8 cellular contexts compared by ENCODE assay signal in genomic region chr17:68437979-68438877, GRCh38. TPM values are rescaled to one million over a fixed set of nuclear protein-coding genes. Genes with fewer than 3 reads are reported as not detected.
A peak's percentile ranks its signal among the peaks of the same experiment; 100 is the strongest.
DNase-seq lines count a peak whose midpoint lies in the region; ATAC-seq, FAIRE-seq and TF ChIP-seq lines count a peak whose summit lies in the region.

No MANE protein-coding gene starts in this region.

- no peaks in the 10 kb centered on the region for H3K9me3 Mint-ChIP-seq in activated CD8-positive, alpha-beta memory T cell treated with anti-CD3 and anti-CD28 coated beads, Interleukin-2, amount 10 ng/mL, durations not matched to agents 7 days and 5 days (ENCODE audit: low read depth)
- H3K9me3 Mint-ChIP-seq in stimulated activated naive B cell treated with anti-CD40 and anti-IgM and Interleukin-4, amounts not matched to agents 10 μg/mL and 1 μg/mL and 100 μg/mL, for 72 hours: no peaks in the 10 kb centered on the region

- ATAC-seq in activated CD8-positive, alpha-beta memory T cell treated with anti-CD3 and anti-CD28 coated beads, Interleukin-2, amount 10 ng/mL, durations not matched to agents 7 days and 5 days: peak; percentile 84
- peak; percentile 56 to 79 (median 64) for ATAC-seq in heart left ventricle
- ATAC-seq in stimulated activated naive B cell treated with anti-CD40 and anti-IgM and Interleukin-4, amounts not matched to agents 10 μg/mL and 1 μg/mL and 100 μg/mL, for 72 hours (replicated peaks): peak; percentile 62 to 68

- peak; percentile 31 for DNase-seq in DMS153 (lab: John Stamatoyannopoulos, UW)
- peak; percentile 61 for DNase-seq in GM20000 (ENCODE audit: low spot score)
- DNase-seq in HT1080 (ENCODE audit: low read depth): peak; percentile 45
- peak; percentile 85 for DNase-seq in activated CD8-positive, alpha-beta memory T cell treated with anti-CD3 and anti-CD28 coated beads, Interleukin-2, amount 10 ng/mL, durations not matched to agents 7 days and 5 days
- DNase-seq in heart left ventricle: peak in 4 of 5 donors; percentile 39 to 74 (median 56)
- DNase-seq in stimulated activated naive B cell treated with anti-CD40 and anti-IgM and Interleukin-4, amounts not matched to agents 10 μg/mL and 1 μg/mL and 100 μg/mL, for 72 hours: no peak
- no peak for DNase-seq in NCI-H2171 treated with DMSO at 0.1 percent for 48 hours (lab: John Stamatoyannopoulos, UW)
- no peak for DNase-seq in HTR-8/SVneo (ENCODE audit: insufficient read length, low spot score)

- peak overlapping the region; percentile 21 to 86 (median 70) for H3K27ac ChIP-seq in heart left ventricle

- intact Hi-C loops in heart left ventricle (cut with DNase I): loop anchor here in 8 of 10 donors (2.0 to 10.0 kb wide), 5 partner anchors 41 to 263 kb away; no protein-coding TSS in a partner anchor

- TF ChIP-seq POLR2A in heart left ventricle (IDR thresholded peaks at IDR 0.05): no peak

- peak overlapping the region in 1 of 12 donors; percentile 29 for H3K4me3 ChIP-seq in heart left ventricle

- TF ChIP-seq CTCF in GM20000 (IDR thresholded peaks at IDR 0.05; ENCODE audit: extremely low read depth, missing control alignments) (no peak), heart left ventricle (IDR thresholded peaks at IDR 0.05) (no peak)

- H3K27me3 Mint-ChIP-seq in activated CD8-positive, alpha-beta memory T cell treated with anti-CD3 and anti-CD28 coated beads, Interleukin-2, amount 10 ng/mL, durations not matched to agents 7 days and 5 days: no peaks in the 10 kb centered on the region
- no peaks in the 10 kb centered on the region for H3K27me3 Mint-ChIP-seq in stimulated activated naive B cell treated with anti-CD40 and anti-IgM and Interleukin-4, amounts not matched to agents 10 μg/mL and 1 μg/mL and 100 μg/mL, for 72 hours

- WGBS in heart left ventricle, 4 donors: 63 to 65% (median 65%) methylated on average over 16 of the region's 16 CpGs

- H3K4me1 ChIP-seq in heart left ventricle: peaks cover 3 to 79% (median 63%) of the 10 kb centered on the region in 12 donors

- peak overlapping the region; percentile 58 for H3K4me3 Mint-ChIP-seq in activated CD8-positive, alpha-beta memory T cell treated with anti-CD3 and anti-CD28 coated beads, Interleukin-2, amount 10 ng/mL, durations not matched to agents 7 days and 5 days
- H3K4me3 Mint-ChIP-seq in stimulated activated naive B cell treated with anti-CD40 and anti-IgM and Interleukin-4, amounts not matched to agents 10 μg/mL and 1 μg/mL and 100 μg/mL, for 72 hours: peak overlapping the region; percentile 44 to 77

- no peaks in the 10 kb centered on the region for H3K9me3 ChIP-seq in heart left ventricle

- peaks cover 0 to 84% (median 57%) of the 10 kb centered on the region in 9 donors for H3K36me3 ChIP-seq in heart left ventricle

- peak overlapping the region; percentile 98 for H3K27ac Mint-ChIP-seq in activated CD8-positive, alpha-beta memory T cell treated with anti-CD3 and anti-CD28 coated beads, Interleukin-2, amount 10 ng/mL, durations not matched to agents 7 days and 5 days
- peak overlapping the region; percentile 80 for H3K27ac Mint-ChIP-seq in stimulated activated naive B cell treated with anti-CD40 and anti-IgM and Interleukin-4, amounts not matched to agents 10 μg/mL and 1 μg/mL and 100 μg/mL, for 72 hours

- H3K4me1 Mint-ChIP-seq in activated CD8-positive, alpha-beta memory T cell treated with anti-CD3 and anti-CD28 coated beads, Interleukin-2, amount 10 ng/mL, durations not matched to agents 7 days and 5 days: peaks cover 50% of the 10 kb centered on the region
- peaks cover 37 to 58% of the 10 kb centered on the region in 2 donors for H3K4me1 Mint-ChIP-seq in stimulated activated naive B cell treated with anti-CD40 and anti-IgM and Interleukin-4, amounts not matched to agents 10 μg/mL and 1 μg/mL and 100 μg/mL, for 72 hours

- H3K36me3 Mint-ChIP-seq in activated CD8-positive, alpha-beta memory T cell treated with anti-CD3 and anti-CD28 coated beads, Interleukin-2, amount 10 ng/mL, durations not matched to agents 7 days and 5 days: peaks cover 48% of the 10 kb centered on the region
- H3K36me3 Mint-ChIP-seq in stimulated activated naive B cell treated with anti-CD40 and anti-IgM and Interleukin-4, amounts not matched to agents 10 μg/mL and 1 μg/mL and 100 μg/mL, for 72 hours: peaks cover 3 to 6% of the 10 kb centered on the region in 2 donors

- FAIRE-seq in HTR-8/SVneo (lab: Jason Lieb, UNC): no peak

- CTCF ChIA-PET in activated CD8-positive, alpha-beta memory T cell treated with anti-CD3 and anti-CD28 coated beads, Interleukin-2, amount 10 ng/mL, durations not matched to agents 7 days and 5 days (lab: Charles Lee): interaction anchor here (1.0 to 15.7 kb wide), 21 partner anchors 8 to 261 kb away, joined by 3 to 260 read pairs (median 6); partner anchors contain the start of genes AMZ2, ARSG, SLC16A6 and WIPI1

- H3K27me3 ChIP-seq in heart left ventricle: no peaks in the 10 kb centered on the region

RNA-seq across cellular contexts. Expression of gene WIPI1, which starts 19.1 kb away (rescaled TPM):
- total RNA-seq in HT1080 (2014; rRNA removed; shearing (Covaris generic)): 17.8 and 18.3 TPM in 2 replicates
- 20.6 and 21.6 TPM in 2 replicates for polyA plus RNA-seq in HT1080 (2015; cell fraction: cytosol; rRNA removed)
- 19.8 and 25.4 TPM in 2 replicates for polyA plus RNA-seq in HT1080 (2015; cell fraction: nucleus; rRNA removed)
- 10 to 100 TPM; 45.5 to 47.7 TPM for total RNA-seq in activated CD8-positive, alpha-beta memory T cell treated with anti-CD3 and anti-CD28 coated beads, Interleukin-2, amount 10 ng/mL, durations not matched to agents 7 days and 5 days
- total RNA-seq in heart left ventricle: 100 to 1,000 TPM in 5 of 9 donors, 10 to 100 TPM in 4; 68.6 to 145 (median 103) TPM
- polyA plus RNA-seq in heart left ventricle: 100 to 1,000 TPM in 1 of 2 donors, 10 to 100 TPM in 1; 57.1 to 128 TPM

Comparison
In these comparisons a context has a peak if more than half of its experiments do, and no peak if none do; other contexts are left out.
1. DNase-seq: peak in DMS153 (single experiment), GM20000 (single experiment), HT1080 (single experiment), activated CD8-positive, alpha-beta memory T cell treated with anti-CD3 and anti-CD28 coated beads, Interleukin-2, amount 10 ng/mL, durations not matched to agents 7 days and 5 days (single experiment) and heart left ventricle (4 of 5); none in stimulated activated naive B cell treated with anti-CD40 and anti-IgM and Interleukin-4, amounts not matched to agents 10 μg/mL and 1 μg/mL and 100 μg/mL, for 72 hours (single experiment), NCI-H2171 treated with DMSO at 0.1 percent for 48 hours (single experiment) and HTR-8/SVneo (single experiment).
2. Peak in every context shown above with its lines, with median percentiles within 50 percentile points of each other: ATAC-seq.